ENCODE assay signal across 9 cellular contexts in the genomic region with DNA sequence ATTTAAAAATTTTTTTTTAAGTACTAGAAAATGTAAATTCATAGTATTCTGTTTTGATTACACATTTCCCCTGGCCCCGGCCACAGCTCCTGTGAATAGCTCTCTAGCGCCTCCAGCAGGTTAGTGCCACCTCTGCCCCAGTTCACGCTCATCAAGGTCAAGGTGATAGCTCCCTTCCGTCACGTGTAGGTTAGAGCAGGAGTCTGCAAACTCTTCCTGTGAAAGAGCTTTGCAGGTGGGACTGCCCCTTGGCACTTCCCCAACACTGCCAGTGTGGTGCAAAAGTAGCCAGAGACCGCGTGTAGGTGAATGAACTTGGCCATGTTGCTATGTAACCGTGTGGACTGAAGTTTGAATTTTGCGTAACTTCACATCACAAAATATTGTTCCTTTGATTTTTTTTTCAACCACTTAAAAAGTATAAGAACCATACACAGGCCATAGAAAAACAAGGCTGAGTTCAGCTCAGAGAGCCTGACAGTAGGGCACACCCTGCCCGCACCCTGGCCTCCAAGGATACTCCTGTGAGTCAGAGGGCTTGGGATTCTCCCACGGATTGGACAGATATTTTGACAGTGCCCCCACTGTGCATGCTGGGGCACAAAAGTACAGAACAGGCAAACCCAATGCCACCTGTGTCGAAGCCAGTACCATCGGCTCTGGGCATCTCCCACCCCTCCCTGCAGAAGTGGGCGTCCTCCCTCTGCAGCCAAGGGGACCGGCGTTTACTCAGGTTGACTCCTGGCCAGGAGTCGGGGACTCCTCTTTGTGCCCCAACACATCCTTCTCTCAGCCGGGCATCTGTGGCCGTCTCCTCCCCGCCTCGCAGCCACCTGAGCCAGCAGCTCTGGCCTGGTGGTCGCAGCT.
DNase-seq lines count a peak whose midpoint lies in the region; ATAC-seq, FAIRE-seq and TF ChIP-seq lines count a peak whose summit lies in the region.
"Had no signal": no experiment of that assay in that cellular context is flagged by ENCODE, and none has a peak within 500 bp of the region (broad histone marks: within the 10 kb centered on the region; RNA-seq: fewer than 3 reads in every experiment).

No MANE protein-coding gene starts in this region.

- H3K9me3 ChIP-seq in BLaER1 (no peaks in the 10 kb centered on the region), GM12878 (replicated peaks; ENCODE audit: control insufficient read depth, insufficient read depth, low read length) (no peaks in the 10 kb centered on the region), lung (ENCODE audit: control insufficient read depth in 2 of 2, insufficient read depth in 1 of 2, low read length in 1 of 2) (no peaks in the 10 kb centered on the region)

- H3K4me2 ChIP-seq in BLaER1 (peak overlapping the region; percentile 69), GM12878 (ENCODE audit: control insufficient read depth, insufficient read depth) (no peak overlapping the region)

- no peak overlapping the region for H3K4me3 Mint-ChIP-seq in HFFc6

- no peak for DNase-seq in HFFc6
- DNase-seq in T-helper 9 cell, result peak; percentile 77
- DNase-seq in GM12878 (ENCODE audit: low read depth, low spot score), result no peak
- DNase-seq in lung (ENCODE audit: low spot score), result peak; percentile 76
- DNase-seq in stimulated activated naive CD4-positive, alpha-beta T cell treated with Interleukin-2 at 50 U/mL for 16 hours (lab: John Stamatoyannopoulos, UW), result peak; percentile 72
- no peak for DNase-seq in OCI-M2 (lab: John Stamatoyannopoulos, UW; ENCODE audit: unreplicated experiment)

- no peak overlapping the region for H2AFZ ChIP-seq in GM12878 (ENCODE audit: control insufficient read depth, low read depth, low read length)

- H3K27ac ChIP-seq in BLaER1 (no peak overlapping the region), GM12878 (ENCODE audit: control insufficient read depth, insufficient read depth) (no peak overlapping the region), lung (ENCODE audit: low read depth in 1 of 2, low read length in 1 of 2) (peak overlapping the region in 1 of 2 donors; percentile 86)

- H3K79me2 ChIP-seq in GM12878 (ENCODE audit: control insufficient read depth, insufficient read depth, low read length), result no peaks in the 10 kb centered on the region

- WGBS in GM12878 (ENCODE audit: insufficient coverage, insufficient replicate concordance, low lambda C conversion rate, missing lambda C conversion rate), result 91% methylated on average over 22 of the region's 22 CpGs
- 72 to 85% methylated on average over 22 of the region's 22 CpGs for WGBS in lung, 2 donors

- CTCF ChIA-PET in GM12878 (lab: Yijun Ruan, JAX), result interaction anchor here (0.8 to 4.3 kb wide), 14 partner anchors 10 to 473 kb away, joined by 3 to 30 read pairs (median 4); no protein-coding TSS in a partner anchor

- TF ChIP-seq POLR2A in GM12878 (IDR thresholded peaks at IDR 0.05; ENCODE audit: low read depth, low read length), result no peak

- in situ Hi-C loops in GM12878 (cut with MboI), result no loop called here

- intact Hi-C loops in GM12878 (cut with micrococcal nuclease; ENCODE audit: unreplicated experiment), result loop anchor here (1.0 kb wide), 1 partner anchor 22 kb away; no protein-coding TSS in a partner anchor

- no peaks in the 10 kb centered on the region for H3K9me3 Mint-ChIP-seq in HFFc6

- peaks cover 57% of the 10 kb centered on the region for H3K36me3 ChIP-seq in BLaER1
- peaks cover 3 to 6% of the 10 kb centered on the region in 2 experiments; a peak in 3 of 4 replicates for H3K36me3 ChIP-seq in GM12878 (ENCODE audit: control insufficient read depth in 2 of 2, insufficient read depth in 2 of 2, low read length in 1 of 2)
- H3K36me3 ChIP-seq in lung (ENCODE audit: control insufficient read depth in 2 of 2, insufficient read depth in 2 of 2, low read length in 2 of 2), result peaks cover 0 to 18% of the 10 kb centered on the region in 2 donors

- H3K9ac ChIP-seq in BLaER1 (no peak overlapping the region), GM12878 (ENCODE audit: control insufficient read depth, insufficient read depth, low read length) (no peak overlapping the region)

- BruUV-seq in GM12878 (replicated peaks; lab: Mats Ljungman, UMichigan), result no TSS peak

- RAD21 ChIA-PET in GM12878 (lab: Charles Lee; ENCODE audit: unreplicated experiment), result interaction anchor here (1.0 to 3.4 kb wide), 6 partner anchors 10 to 472 kb away, joined by 3 to 37 read pairs (median 7); no protein-coding TSS in a partner anchor

- TF ChIP-seq CTCF in HFFc6 (IDR thresholded peaks at IDR 0.05) (peak; percentile 85), GM12878 (IDR thresholded peaks at IDR 0.05 in 2 of 3, conservative IDR thresholded peaks at IDR 0.05 in 1 of 3; ENCODE audit: control insufficient read depth in 2 of 3, extremely low read depth in 1 of 3, insufficient read depth in 1 of 3, low read depth in 3 of 3, low read length in 3 of 3) (peak; percentile 40 to 68 (median 48)), lung (IDR thresholded peaks at IDR 0.05; ENCODE audit: control extremely low read depth, extremely low read depth) (no peak)

- POLR2A ChIA-PET in GM12878 (lab: Charles Lee), result interaction anchor here (4.2 kb wide), 1 partner anchor 10 kb away, joined by 23 read pairs; no protein-coding TSS in a partner anchor

- no peak for FAIRE-seq in GM12878 (lab: Jason Lieb, UNC)

- H3K4me1 ChIP-seq in BLaER1, result peaks cover 85% of the 10 kb centered on the region
- peaks cover 25% of the 10 kb centered on the region for H3K4me1 ChIP-seq in GM12878 (ENCODE audit: control insufficient read depth, insufficient read depth, low read length)
- peaks cover 0 to 5% of the 10 kb centered on the region in 2 donors for H3K4me1 ChIP-seq in lung (ENCODE audit: control insufficient read depth in 2 of 2, insufficient read depth in 2 of 2, low read length in 2 of 2)

- peaks cover 1% of the 10 kb centered on the region; the same call in 1 of the 2 replicates for H3K27me3 Mint-ChIP-seq in HFFc6 (ENCODE audit: insufficient read depth)

- H3K27ac Mint-ChIP-seq in HFFc6, result no peak overlapping the region

- TF ChIP-seq RAD21 in GM12878 (IDR thresholded peaks at IDR 0.05; ENCODE audit: insufficient read depth, low read depth, low read length), result peak; percentile 68

- H3K4me3 ChIP-seq in BLaER1 (no peak overlapping the region), GM12878 (no peak overlapping the region), lung (no peak overlapping the region)
- H3K4me3 ChIP-seq: skin epidermis had no signal

- H3K4me1 Mint-ChIP-seq in HFFc6 (ENCODE audit: low read depth), result no peaks in the 10 kb centered on the region

- ATAC-seq in GM12878, result peak; percentile 45
- no peak for ATAC-seq in lung (ENCODE audit: insufficient read depth, low FRiP score)
- no peak for ATAC-seq in HG02870 (IDR thresholded peaks at IDR 0.05; ENCODE audit: unreplicated experiment)

- SMC1A ChIA-PET in GM12878 (lab: Charles Lee; ENCODE audit: uncharacterized antibody, unreplicated experiment), result interaction anchor here (1.0 to 4.3 kb wide), 6 partner anchors 10 to 472 kb away, joined by 3 to 46 read pairs (median 4); no protein-coding TSS in a partner anchor

- peaks cover 97% of the 10 kb centered on the region for H4K20me1 ChIP-seq in BLaER1
- H4K20me1 ChIP-seq in GM12878 (ENCODE audit: control insufficient read depth, insufficient read depth), result no peaks in the 10 kb centered on the region

- no peak for TF ChIP-seq EP300 in GM12878 (IDR thresholded peaks at IDR 0.05; ENCODE audit: borderline replicate concordance in 1 of 2, control insufficient read depth in 1 of 2, low read depth in 2 of 2, low read length in 2 of 2)

- peaks cover 16% of the 10 kb centered on the region for H3K36me3 Mint-ChIP-seq in HFFc6 (ENCODE audit: low read depth)

- H3K27me3 ChIP-seq in BLaER1, result peaks cover 29% of the 10 kb centered on the region
- H3K27me3 ChIP-seq in GM12878 (replicated peaks in 1 of 2; ENCODE audit: control insufficient read depth in 2 of 2, insufficient read depth in 2 of 2, low read length in 1 of 2), result no peaks in the 10 kb centered on the region
- H3K27me3 ChIP-seq in lung (ENCODE audit: control insufficient read depth, insufficient read depth), result no peaks in the 10 kb centered on the region

TF ChIP-seq in GM12878, 131 proteins besides CTCF, POLR2A, EP300 and RAD21:
- TF ChIP-seq ZBTB33 (IDR thresholded peaks at IDR 0.05) (peak; percentile 94), SMC3 (IDR thresholded peaks at IDR 0.05; ENCODE audit: borderline replicate concordance, low read length) (peak; percentile 38; the same call in 1 of the 2 replicates), YBX1 (IDR thresholded peaks at IDR 0.05) (no peak), BHLHE40 (IDR thresholded peaks at IDR 0.05; ENCODE audit: borderline replicate concordance in 1 of 2, low read depth in 2 of 2, low read length in 1 of 2) (peak; percentile 28 to 75; a peak in 2 of 4 replicates), MEF2A (IDR thresholded peaks at IDR 0.05; ENCODE audit: insufficient read depth, low read depth, low read length) (no peak), ESRRA (IDR thresholded peaks at IDR 0.05; ENCODE audit: low read length) (peak; percentile 83; the same call in 1 of the 2 replicates), NFYA (IDR thresholded peaks at IDR 0.05; ENCODE audit: borderline replicate concordance, low read depth, low read length) (no peak), TCF12 (IDR thresholded peaks at IDR 0.05; ENCODE audit: low read depth, low read length) (no peak), SUPT20H (IDR thresholded peaks at IDR 0.05; ENCODE audit: borderline replicate concordance, control insufficient read depth, low read depth, low read length) (no peak)

Comparison
In these comparisons a context has a peak if more than half of its experiments do, and no peak if none do; other contexts are left out.
1. DNase-seq: peak in T-helper 9 cell (single experiment), lung (single experiment) and stimulated activated naive CD4-positive, alpha-beta T cell treated with Interleukin-2 at 50 U/mL for 16 hours (single experiment); none in HFFc6 (single experiment), GM12878 (single experiment) and OCI-M2 (single experiment).